ENCODE assay signal across 12 cellular contexts in genomic region chr3:4899654-4900236, GRCh38.
A peak's percentile ranks its signal among the peaks of the same experiment; 100 is the strongest.
DNase-seq lines count a peak whose midpoint lies in the region; ATAC-seq and TF ChIP-seq lines count a peak whose summit lies in the region.
"Had no signal": no experiment of that assay in that cellular context is flagged by ENCODE, and none has a peak within 500 bp of the region (broad histone marks: within the 10 kb centered on the region; RNA-seq: fewer than 3 reads in every experiment).

No MANE protein-coding gene starts in this region.

- H3K4me3 ChIP-seq in hepatocyte: no peak overlapping the region
- H3K4me3 ChIP-seq: thyroid gland had no signal

- no peaks in the 10 kb centered on the region for H3K27me3 Mint-ChIP-seq in activated T-cell treated with anti-CD3 and anti-CD28 coated beads, Interleukin-2, amount 50 U/mL, for 4 hours (ENCODE audit: low read depth)
- H3K27me3 Mint-ChIP-seq in activated T-helper 17 cell treated with anti-CD3 and anti-CD28 coated beads, Interleukin-2, amount 50 U/mL, for 72 hours: no peaks in the 10 kb centered on the region
- H3K27me3 Mint-ChIP-seq in stimulated activated memory B cell treated with anti-CD40 and anti-IgM and Interleukin-4, amounts not matched to agents 10 μg/mL and 1 μg/mL and 100 μg/mL, for 72 hours: no peaks in the 10 kb centered on the region

- peaks cover 41% of the 10 kb centered on the region for H3K4me1 Mint-ChIP-seq in activated T-cell treated with anti-CD3 and anti-CD28 coated beads, Interleukin-2, amount 50 U/mL, for 4 hours (ENCODE audit: low read depth)
- H3K4me1 Mint-ChIP-seq in activated T-helper 17 cell treated with anti-CD3 and anti-CD28 coated beads, Interleukin-2, amount 50 U/mL, for 72 hours: peaks cover 33% of the 10 kb centered on the region
- peaks cover 18% of the 10 kb centered on the region for H3K4me1 Mint-ChIP-seq in stimulated activated memory B cell treated with anti-CD40 and anti-IgM and Interleukin-4, amounts not matched to agents 10 μg/mL and 1 μg/mL and 100 μg/mL, for 72 hours

- ATAC-seq in activated T-cell treated with anti-CD3 and anti-CD28 coated beads, Interleukin-2, amount 50 U/mL, for 4 hours: peak; percentile 19 to 24
- peak; percentile 49 for ATAC-seq in activated T-helper 17 cell treated with anti-CD3 and anti-CD28 coated beads, Interleukin-2, amount 50 U/mL, for 72 hours (replicated peaks)
- ATAC-seq in stimulated activated memory B cell treated with anti-CD40 and anti-IgM and Interleukin-4, amounts not matched to agents 10 μg/mL and 1 μg/mL and 100 μg/mL, for 72 hours: no peak
- ATAC-seq in GM19397 (IDR thresholded peaks at IDR 0.05; ENCODE audit: unreplicated experiment) (no peak), GM18519 (IDR thresholded peaks at IDR 0.05; ENCODE audit: low FRiP score, unreplicated experiment) (no peak), HG03520 (IDR thresholded peaks at IDR 0.05; ENCODE audit: unreplicated experiment) (no peak)

- WGBS in hepatocyte (ENCODE audit: low lambda C conversion rate, missing lambda C conversion rate): 67% methylated on average over 9 of the region's 9 CpGs

- H3K9me3 ChIP-seq in hepatocyte (ENCODE audit: low read depth): no peaks in the 10 kb centered on the region
- H3K9me3 ChIP-seq: thyroid gland had no signal

- no peak for TF ChIP-seq CTCF in hepatocyte (IDR thresholded peaks at IDR 0.05; ENCODE audit: poor library complexity)

- no peak overlapping the region for H2AFZ ChIP-seq in hepatocyte

- H3K9me2 ChIP-seq in hepatocyte (replicated peaks; ENCODE audit: insufficient read depth): no peaks in the 10 kb centered on the region

- no peaks in the 10 kb centered on the region for H3K36me3 Mint-ChIP-seq in activated T-cell treated with anti-CD3 and anti-CD28 coated beads, Interleukin-2, amount 50 U/mL, for 4 hours (ENCODE audit: insufficient read depth)
- H3K36me3 Mint-ChIP-seq in activated T-helper 17 cell treated with anti-CD3 and anti-CD28 coated beads, Interleukin-2, amount 50 U/mL, for 72 hours (ENCODE audit: low read depth): no peaks in the 10 kb centered on the region
- no peaks in the 10 kb centered on the region for H3K36me3 Mint-ChIP-seq in stimulated activated memory B cell treated with anti-CD40 and anti-IgM and Interleukin-4, amounts not matched to agents 10 μg/mL and 1 μg/mL and 100 μg/mL, for 72 hours

- H3K4me3 Mint-ChIP-seq in activated T-cell treated with anti-CD3 and anti-CD28 coated beads, Interleukin-2, amount 50 U/mL, for 4 hours: no peak overlapping the region
- peak overlapping the region; percentile 34 for H3K4me3 Mint-ChIP-seq in activated T-helper 17 cell treated with anti-CD3 and anti-CD28 coated beads, Interleukin-2, amount 50 U/mL, for 72 hours
- no peak overlapping the region for H3K4me3 Mint-ChIP-seq in stimulated activated memory B cell treated with anti-CD40 and anti-IgM and Interleukin-4, amounts not matched to agents 10 μg/mL and 1 μg/mL and 100 μg/mL, for 72 hours

- H3K4me1 ChIP-seq in hepatocyte (ENCODE audit: insufficient read depth): no peaks in the 10 kb centered on the region

- H3K79me2 ChIP-seq in hepatocyte: no peaks in the 10 kb centered on the region

- H3K27me3 ChIP-seq in hepatocyte: no peaks in the 10 kb centered on the region
- H3K27me3 ChIP-seq: thyroid gland had no signal

- H4K20me1 ChIP-seq in hepatocyte (ENCODE audit: insufficient read depth, poor library complexity, severe bottlenecking): no peaks in the 10 kb centered on the region

- H3K27ac ChIP-seq in hepatocyte: peak overlapping the region; percentile 32
- H3K27ac ChIP-seq: thyroid gland had no signal

- DNase-seq in activated T-cell treated with anti-CD3 and anti-CD28 coated beads, Interleukin-2, amount 50 U/mL, for 4 hours: no peak
- DNase-seq in activated T-cell treated with anti-CD3 and anti-CD28 coated beads for 4 hours (no peak), hepatocyte (ENCODE audit: low spot score) (no peak)
- DNase-seq: activated CD4-positive, alpha-beta T cell treated with anti-CD3 and anti-CD28 coated beads, Interleukin-2, amount 50 U/mL, for 4 hours; NCI-H1105; T-helper 9 cell; thyroid gland had no signal

- no peaks in the 10 kb centered on the region for H3K36me3 ChIP-seq in hepatocyte (replicated peaks; ENCODE audit: insufficient read depth, low read depth)
- H3K36me3 ChIP-seq: thyroid gland had no signal

- H3K4me2 ChIP-seq in hepatocyte: no peak overlapping the region

- H3K27ac Mint-ChIP-seq in activated T-helper 17 cell treated with anti-CD3 and anti-CD28 coated beads, Interleukin-2, amount 50 U/mL, for 72 hours: peak overlapping the region; percentile 74
- peak overlapping the region; percentile 81 for H3K27ac Mint-ChIP-seq in stimulated activated memory B cell treated with anti-CD40 and anti-IgM and Interleukin-4, amounts not matched to agents 10 μg/mL and 1 μg/mL and 100 μg/mL, for 72 hours

- H3K9me3 Mint-ChIP-seq in activated T-cell treated with anti-CD3 and anti-CD28 coated beads, Interleukin-2, amount 50 U/mL, for 4 hours: no peaks in the 10 kb centered on the region
- peaks cover 3% of the 10 kb centered on the region for H3K9me3 Mint-ChIP-seq in activated T-helper 17 cell treated with anti-CD3 and anti-CD28 coated beads, Interleukin-2, amount 50 U/mL, for 72 hours
- no peaks in the 10 kb centered on the region for H3K9me3 Mint-ChIP-seq in stimulated activated memory B cell treated with anti-CD40 and anti-IgM and Interleukin-4, amounts not matched to agents 10 μg/mL and 1 μg/mL and 100 μg/mL, for 72 hours

Comparison
In these comparisons a context has a peak if more than half of its experiments do, and no peak if none do; other contexts are left out.
1. ATAC-seq: peak in activated T-cell treated with anti-CD3 and anti-CD28 coated beads, Interleukin-2, amount 50 U/mL, for 4 hours (2 of 2) and activated T-helper 17 cell treated with anti-CD3 and anti-CD28 coated beads, Interleukin-2, amount 50 U/mL, for 72 hours (single experiment); none in stimulated activated memory B cell treated with anti-CD40 and anti-IgM and Interleukin-4, amounts not matched to agents 10 μg/mL and 1 μg/mL and 100 μg/mL, for 72 hours (single experiment), GM19397 (single experiment), GM18519 (single experiment) and HG03520 (single experiment).